In genomic region chr10:97444212-97444611, GRCh38 we compare ENCODE assay signal across 11 cellular contexts. TPM values are rescaled to one million over a fixed set of nuclear protein-coding genes. Genes with fewer than 3 reads are reported as not detected.
DNase-seq lines count a peak whose midpoint lies in the region; ATAC-seq and TF ChIP-seq lines count a peak whose summit lies in the region.
"Had no signal": no experiment of that assay in that cellular context is flagged by ENCODE, and none has a peak within 500 bp of the region (broad histone marks: within the 10 kb centered on the region; RNA-seq: fewer than 3 reads in every experiment).

No MANE protein-coding gene starts in this region.

- peaks cover 6% of the 10 kb centered on the region for H3K4me1 ChIP-seq in Caco-2
- peaks cover 21% of the 10 kb centered on the region for H3K4me1 ChIP-seq in PC-3 (ENCODE audit: insufficient read depth, low read length)

- peaks cover 51% of the 10 kb centered on the region for H3K79me2 ChIP-seq in PC-3 (ENCODE audit: low read length)

- peak overlapping the region; percentile 93; the same call in 1 of the 2 replicates for H3K4me2 ChIP-seq in PC-3 (ENCODE audit: low read length)

- BruUV-seq in Caco-2 (replicated peaks; lab: Mats Ljungman, UMichigan): TSS peak; percentile 46
- no TSS peak for BruUV-seq in PC-3 (replicated peaks; lab: Mats Ljungman, UMichigan)

- TF ChIP-seq CTCF in Caco-2 (IDR thresholded peaks at IDR 0.05; ENCODE audit: insufficient read depth in 1 of 2, low read depth in 1 of 2, low read length in 1 of 2, severe bottlenecking in 1 of 2, unreplicated experiment in 1 of 2) (no peak), PC-3 (conservative IDR thresholded peaks at IDR 0.05; ENCODE audit: low read depth, low read length) (no peak)

- POLR2A ChIA-PET in Caco-2 (lab: Charles Lee): no interaction called here
- POLR2A ChIA-PET in PC-3 (lab: Charles Lee; ENCODE audit: unreplicated experiment): no interaction called here

- H3F3A ChIP-seq in PC-3 (ENCODE audit: low read length, unreplicated experiment): no peaks in the 10 kb centered on the region

- CTCF ChIA-PET in Caco-2 (lab: Charles Lee) (no interaction called here), PC-3 (lab: Charles Lee) (no interaction called here)

- no peaks in the 10 kb centered on the region for H3K4me1 Mint-ChIP-seq in Caco-2 (ENCODE audit: low read depth, unreplicated experiment)
- peaks cover 40 to 53% of the 10 kb centered on the region in 2 donors for H3K4me1 Mint-ChIP-seq in immature natural killer cell

- no peaks in the 10 kb centered on the region for H4K20me1 ChIP-seq in PC-3 (ENCODE audit: low read length)

- intact Hi-C loops in Caco-2 (cut with micrococcal nuclease; ENCODE audit: unreplicated experiment) (no loop called here), PC-3 (cut with micrococcal nuclease) (no loop called here)

- H2AFZ ChIP-seq in PC-3 (ENCODE audit: low read length): no peak overlapping the region

- no peak overlapping the region for H3K9ac ChIP-seq in PC-3 (ENCODE audit: low read length)

- ATAC-seq in PC-3 (no peak), HG02973 (IDR thresholded peaks at IDR 0.05; ENCODE audit: unreplicated experiment) (no peak)
- ATAC-seq: gastrocnemius medialis, left lung had no signal

- H3K9me3 Mint-ChIP-seq in Caco-2 (ENCODE audit: unreplicated experiment): no peaks in the 10 kb centered on the region
- H3K9me3 Mint-ChIP-seq in immature natural killer cell: no peaks in the 10 kb centered on the region

- H3K9me3 ChIP-seq in Caco-2: no peaks in the 10 kb centered on the region
- H3K9me3 ChIP-seq in PC-3 (ENCODE audit: low read length): no peaks in the 10 kb centered on the region
- H3K9me3 ChIP-seq: gastrocnemius medialis, left lung, prostate gland had no signal

- H3K27ac Mint-ChIP-seq in Caco-2 (ENCODE audit: unreplicated experiment) (no peak overlapping the region), immature natural killer cell (peak overlapping the region in 4 of 6 donors; percentile 5 to 94 (median 66))

- H3K27ac ChIP-seq in PC-3 (ENCODE audit: low read length): no peak overlapping the region
- H3K27ac ChIP-seq: gastrocnemius medialis, left lung, prostate gland had no signal

- H3K27me3 ChIP-seq in Caco-2 (replicated peaks; ENCODE audit: control insufficient read depth, insufficient read depth, low read length) (no peaks in the 10 kb centered on the region), PC-3 (ENCODE audit: low read length) (no peaks in the 10 kb centered on the region)
- H3K27me3 ChIP-seq: gastrocnemius medialis, left lung had no signal

- no peak overlapping the region for H3K4me3 Mint-ChIP-seq in Caco-2 (ENCODE audit: unreplicated experiment)
- H3K4me3 Mint-ChIP-seq in immature natural killer cell: peak overlapping the region in 4 of 5 donors; percentile 99 to 100 (median 100)

- no peaks in the 10 kb centered on the region for H3K9me2 ChIP-seq in PC-3 (replicated peaks; ENCODE audit: low read length)

- H3K27me3 Mint-ChIP-seq in Caco-2 (ENCODE audit: insufficient read depth, unreplicated experiment): no peaks in the 10 kb centered on the region
- H3K27me3 Mint-ChIP-seq in immature natural killer cell (ENCODE audit: low read depth in 3 of 3): peaks cover 2 to 3% (median 2%) of the 10 kb centered on the region in 3 donors

- H3K4me3 ChIP-seq in Caco-2 (ENCODE audit: low read depth, low read length): no peak overlapping the region
- H3K4me3 ChIP-seq in PC-3 (ENCODE audit: low read length): peak overlapping the region; percentile 100; the same call in 1 of the 2 replicates

- H3K36me3 Mint-ChIP-seq in Caco-2 (ENCODE audit: insufficient read depth, unreplicated experiment) (peaks cover 51% of the 10 kb centered on the region), immature natural killer cell (peaks cover 0 to 16% (median 7%) of the 10 kb centered on the region in 3 donors)

- DNase-seq in Caco-2: no peak
- no peak for DNase-seq in PC-3
- no peak for DNase-seq in immature natural killer cell
- no peak for DNase-seq in NCI-H2081 (lab: John Stamatoyannopoulos, UW)
- DNase-seq in GM19240 (ENCODE audit: insufficient read length, low spot score): no peak
- DNase-seq: cortex of kidney, gastrocnemius medialis, left lung, NCI-H446 had no signal

- H3K36me3 ChIP-seq in Caco-2 (ENCODE audit: control insufficient read depth, insufficient read depth, low read length): no peaks in the 10 kb centered on the region; the same call in 1 of the 2 replicates
- H3K36me3 ChIP-seq in PC-3 (ENCODE audit: low read depth, low read length): no peaks in the 10 kb centered on the region

RNA-seq across cellular contexts. Expression of gene EXOSC1, which starts 1.6 kb away (rescaled TPM):
- total RNA-seq in Caco-2 (2022) (77.5 and 84.7 TPM in 2 replicates), PC-3 (2014; rRNA removed) (23.0 and 34.7 TPM in 2 replicates)
- polyA plus RNA-seq in immature natural killer cell: 10 to 100 TPM; 60.3 to 96.0 (median 66.8) TPM

RNA-seq across cellular contexts. Expression of gene ZDHHC16, which starts 1.8 kb away (rescaled TPM):
- total RNA-seq in Caco-2 (2022) (43.5 and 48.3 TPM in 2 replicates), PC-3 (2014; rRNA removed) (35.1 and 47.1 TPM in 2 replicates)
- polyA plus RNA-seq in immature natural killer cell: 10 to 100 TPM; 19.9 to 38.5 (median 27.1) TPM

RNA-seq across cellular contexts. Expression of gene PGAM1, which starts 18.2 kb away (rescaled TPM):
- total RNA-seq in Caco-2 (2022) (412 and 462 TPM in 2 replicates), PC-3 (2014; rRNA removed) (591 and 661 TPM in 2 replicates)
- 100 to 1,000 TPM; 315 to 415 (median 316) TPM for polyA plus RNA-seq in immature natural killer cell

RNA-seq across cellular contexts. Expression of gene RRP12, which starts 43.1 kb away (rescaled TPM):
- total RNA-seq in Caco-2 (2022) (69.3 and 70.5 TPM in 2 replicates), PC-3 (2014; rRNA removed) (34.4 and 44.2 TPM in 2 replicates)
- polyA plus RNA-seq in immature natural killer cell: 1 to 10 TPM; 4.6 to 8.5 (median 7.0) TPM

RNA-seq across cellular contexts. Expression of gene MMS19, which starts 54.0 kb away (rescaled TPM):
- total RNA-seq in Caco-2 (2022) (105 and 112 TPM in 2 replicates), PC-3 (2014; rRNA removed) (65.5 and 78.2 TPM in 2 replicates)
- polyA plus RNA-seq in immature natural killer cell: 10 to 100 TPM; 21.8 to 32.0 (median 29.6) TPM
